ENCODE assay signal across 21 cellular contexts in the genomic region with DNA sequence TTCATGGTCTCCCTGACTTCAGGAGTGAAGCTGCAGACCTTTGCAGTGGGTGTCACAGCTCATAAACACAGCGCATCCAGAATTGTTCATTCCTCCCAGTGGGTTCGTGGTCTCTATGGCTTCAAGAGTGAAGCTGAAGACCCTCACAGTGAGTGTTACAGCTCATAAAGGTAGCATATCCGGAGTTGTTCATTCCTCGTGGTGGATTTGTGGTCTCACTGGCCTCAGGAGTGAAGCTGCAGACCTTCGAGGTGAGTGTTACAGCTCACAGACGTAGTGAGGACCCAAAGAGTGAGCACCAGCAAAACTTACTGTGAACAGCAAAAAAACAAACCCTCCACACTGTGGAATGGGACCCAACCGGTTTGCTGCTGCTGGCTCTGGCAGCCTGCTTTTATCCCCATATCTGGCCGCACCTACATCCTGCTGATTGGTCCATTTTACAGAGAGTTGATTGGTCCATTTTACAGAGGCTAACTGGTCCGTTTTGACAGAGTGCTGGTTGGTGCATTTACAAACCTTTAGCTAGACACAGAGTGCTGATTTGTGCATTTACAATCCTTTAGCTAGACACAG.
A peak's percentile ranks its signal among the peaks of the same experiment; 100 is the strongest.
DNase-seq lines count a peak whose midpoint lies in the region; ATAC-seq and TF ChIP-seq lines count a peak whose summit lies in the region.
"Had no signal": no experiment of that assay in that cellular context is flagged by ENCODE, and none has a peak within 500 bp of the region (broad histone marks: within the 10 kb centered on the region; RNA-seq: fewer than 3 reads in every experiment).

No MANE protein-coding gene starts in this region.

- intact Hi-C loops in cardiac septum (cut with DNase I), result no loop called here
- intact Hi-C loops in left cardiac atrium (cut with DNase I), result no loop called here

- CTCF ChIA-PET in HEK293T (lab: Yijun Ruan, JAX), result no interaction called here
- CTCF ChIA-PET in activated CD4-positive, alpha-beta T cell treated with anti-CD3 and anti-CD28 coated beads, Interleukin-2, amount 10 ng/mL, durations not matched to agents 7 days and 5 days (lab: Charles Lee), result no interaction called here

- H3K4me3 Mint-ChIP-seq in osteocyte (ENCODE audit: unreplicated experiment) (no peak overlapping the region), nephron progenitor cell (no peak overlapping the region)
- no peak overlapping the region for H3K4me3 Mint-ChIP-seq in activated CD4-positive, alpha-beta T cell treated with anti-CD3 and anti-CD28 coated beads, Interleukin-2, amount 10 ng/mL, durations not matched to agents 7 days and 5 days
- H3K4me3 Mint-ChIP-seq: CD8-positive, alpha-beta memory T cell had no signal

- no peaks in the 10 kb centered on the region for H3K4me1 Mint-ChIP-seq in osteocyte (ENCODE audit: unreplicated experiment)
- peaks cover 23% of the 10 kb centered on the region for H3K4me1 Mint-ChIP-seq in nephron progenitor cell
- H3K4me1 Mint-ChIP-seq in activated CD4-positive, alpha-beta T cell treated with anti-CD3 and anti-CD28 coated beads, Interleukin-2, amount 10 ng/mL, durations not matched to agents 7 days and 5 days, result no peaks in the 10 kb centered on the region
- H3K4me1 Mint-ChIP-seq: CD8-positive, alpha-beta memory T cell had no signal

- no peak overlapping the region for H3K27ac Mint-ChIP-seq in osteocyte (ENCODE audit: unreplicated experiment)
- no peak overlapping the region for H3K27ac Mint-ChIP-seq in nephron progenitor cell
- H3K27ac Mint-ChIP-seq in activated CD4-positive, alpha-beta T cell treated with anti-CD3 and anti-CD28 coated beads, Interleukin-2, amount 10 ng/mL, durations not matched to agents 7 days and 5 days, result no peak overlapping the region
- H3K27ac Mint-ChIP-seq: CD8-positive, alpha-beta memory T cell had no signal

- POLR2A ChIA-PET in HEK293T (lab: Yijun Ruan, JAX), result no interaction called here
- POLR2A ChIA-PET in activated CD4-positive, alpha-beta T cell treated with anti-CD3 and anti-CD28 coated beads, Interleukin-2, amount 10 ng/mL, durations not matched to agents 7 days and 5 days (lab: Charles Lee), result no interaction called here

- H3K9me3 Mint-ChIP-seq in osteocyte (ENCODE audit: unreplicated experiment), result peaks cover 9% of the 10 kb centered on the region
- H3K9me3 Mint-ChIP-seq in nephron progenitor cell, result peaks cover 5% of the 10 kb centered on the region
- no peaks in the 10 kb centered on the region for H3K9me3 Mint-ChIP-seq in activated CD4-positive, alpha-beta T cell treated with anti-CD3 and anti-CD28 coated beads, Interleukin-2, amount 10 ng/mL, durations not matched to agents 7 days and 5 days
- H3K9me3 Mint-ChIP-seq: CD8-positive, alpha-beta memory T cell had no signal

- ATAC-seq in left cardiac atrium (no peak), esophagus mucosa (peak; percentile 39)
- ATAC-seq: Panc1 had no signal

- H3K36me3 Mint-ChIP-seq in osteocyte (ENCODE audit: unreplicated experiment) (no peaks in the 10 kb centered on the region), nephron progenitor cell (ENCODE audit: low read depth) (no peaks in the 10 kb centered on the region)
- no peaks in the 10 kb centered on the region for H3K36me3 Mint-ChIP-seq in activated CD4-positive, alpha-beta T cell treated with anti-CD3 and anti-CD28 coated beads, Interleukin-2, amount 10 ng/mL, durations not matched to agents 7 days and 5 days (ENCODE audit: low read depth)
- H3K36me3 Mint-ChIP-seq: CD8-positive, alpha-beta memory T cell had no signal

- H3K27me3 Mint-ChIP-seq in osteocyte (ENCODE audit: unreplicated experiment) (no peaks in the 10 kb centered on the region), nephron progenitor cell (ENCODE audit: low read depth, poor library complexity) (peaks cover 10% of the 10 kb centered on the region)
- no peaks in the 10 kb centered on the region for H3K27me3 Mint-ChIP-seq in activated CD4-positive, alpha-beta T cell treated with anti-CD3 and anti-CD28 coated beads, Interleukin-2, amount 10 ng/mL, durations not matched to agents 7 days and 5 days

- TF ChIP-seq CTCF in osteocyte (IDR thresholded peaks at IDR 0.05), result no peak
- no peak for TF ChIP-seq CTCF in nephron progenitor cell (IDR thresholded peaks at IDR 0.05)

- DNase-seq in cardiac septum (ENCODE audit: low spot score) (peak; percentile 31), left cardiac atrium (no peak), osteocyte (ENCODE audit: extremely low spot score, unreplicated experiment) (peak; percentile 53), HEK293T (ENCODE audit: extremely low spot score) (no peak), nephron progenitor cell (no peak)
- no peak for DNase-seq in activated CD4-positive, alpha-beta T cell treated with anti-CD3 and anti-CD28 coated beads, Interleukin-2, amount 10 ng/mL, durations not matched to agents 7 days and 5 days
- DNase-seq: AML-193; C1 segment of cervical spinal cord; Calu3; CD8-positive, alpha-beta memory T cell; DMS153; GF-D8; KG1; NCI-H1092 treated with DMSO at 0.1 percent for 48 hours; NCI-H1436 treated with DMSO at 0.1 percent for 48 hours; NCI-H1930; NCI-H226; NCI-H510A treated with DMSO at 0.1 percent for 48 hours; NCI-H748 treated with DMSO at 0.1 percent for 48 hours had no signal

TF ChIP-seq in HEK293T, 16 proteins besides CTCF, POLR2A, EP300 and RAD21:
- TF ChIP-seq TARDBP (IDR thresholded peaks at IDR 0.05) (no peak), FOXA1 (IDR thresholded peaks at IDR 0.05) (no peak), L3MBTL2 (conservative IDR thresholded peaks at IDR 0.05) (no peak), NFRKB (IDR thresholded peaks at IDR 0.05) (no peak), BHLHE40 (IDR thresholded peaks at IDR 0.05; ENCODE audit: borderline replicate concordance) (no peak), CTBP1 (IDR thresholded peaks at IDR 0.05; ENCODE audit: borderline replicate concordance) (no peak), LEF1 (IDR thresholded peaks at IDR 0.05; ENCODE audit: borderline replicate concordance) (no peak), SP1 (IDR thresholded peaks at IDR 0.05) (no peak), ZNF384 (IDR thresholded peaks at IDR 0.05) (no peak), HDGF (IDR thresholded peaks at IDR 0.05; ENCODE audit: borderline replicate concordance) (no peak), FOXK2 (IDR thresholded peaks at IDR 0.05) (no peak)
- TF ChIP-seq, protein P1, sequence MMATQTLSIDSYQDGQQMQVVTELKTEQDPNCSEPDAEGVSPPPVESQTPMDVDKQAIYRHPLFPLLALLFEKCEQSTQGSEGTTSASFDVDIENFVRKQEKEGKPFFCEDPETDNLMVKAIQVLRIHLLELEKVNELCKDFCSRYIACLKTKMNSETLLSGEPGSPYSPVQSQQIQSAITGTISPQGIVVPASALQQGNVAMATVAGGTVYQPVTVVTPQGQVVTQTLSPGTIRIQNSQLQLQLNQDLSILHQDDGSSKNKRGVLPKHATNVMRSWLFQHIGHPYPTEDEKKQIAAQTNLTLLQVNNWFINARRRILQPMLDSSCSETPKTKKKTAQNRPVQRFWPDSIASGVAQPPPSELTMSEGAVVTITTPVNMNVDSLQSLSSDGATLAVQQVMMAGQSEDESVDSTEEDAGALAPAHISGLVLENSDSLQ (IDR thresholded peaks at IDR 0.05), result no peak

Comparison
In these comparisons a context has a peak if more than half of its experiments do, and no peak if none do; other contexts are left out.
1. DNase-seq: peak in cardiac septum (single experiment) and osteocyte (single experiment); none in left cardiac atrium (single experiment), HEK293T (single experiment), nephron progenitor cell (single experiment) and activated CD4-positive, alpha-beta T cell treated with anti-CD3 and anti-CD28 coated beads, Interleukin-2, amount 10 ng/mL, durations not matched to agents 7 days and 5 days (single experiment).